8 cellular contexts compared by ENCODE assay signal in genomic region chr14:77641534-77642341, GRCh38. TPM values are rescaled to one million over a fixed set of nuclear protein-coding genes. Genes with fewer than 3 reads are reported as not detected.
DNase-seq lines count a peak whose midpoint lies in the region; ATAC-seq, FAIRE-seq and TF ChIP-seq lines count a peak whose summit lies in the region.

No MANE protein-coding gene starts in this region.

- H3K4me1 ChIP-seq in H1 (replicated peaks in 1 of 4; ENCODE audit: control insufficient read depth in 3 of 4, insufficient read depth in 4 of 4, low read length in 3 of 4) (no peaks in the 10 kb centered on the region), Caco-2 (peaks cover 20% of the 10 kb centered on the region)
- peaks cover 8% of the 10 kb centered on the region in 2 donors for H3K4me1 ChIP-seq in naive thymus-derived CD4-positive, alpha-beta T cell (ENCODE audit: control insufficient read depth in 2 of 2, insufficient read depth in 2 of 2, low read length in 2 of 2)

- CTCF ChIA-PET in H1 (lab: Charles Lee; ENCODE audit: partially characterized antibody) (no interaction called here), Caco-2 (lab: Charles Lee) (no interaction called here)
- CTCF ChIA-PET in naive thymus-derived CD4-positive, alpha-beta T cell (lab: Charles Lee): no interaction called here

- H3K79me1 ChIP-seq in H1 (ENCODE audit: low read depth, low read length): no peaks in the 10 kb centered on the region

- H3K27ac ChIP-seq in H1 (ENCODE audit: low read depth, low read length): no peak overlapping the region
- H3K27ac ChIP-seq in naive thymus-derived CD4-positive, alpha-beta T cell (ENCODE audit: low read depth, low read length): peak overlapping the region; percentile 70

- H2BK15ac ChIP-seq in H1 (ENCODE audit: low read length): no peak overlapping the region

- H3K27me3 Mint-ChIP-seq in naive thymus-derived CD4-positive, alpha-beta T cell: peaks cover 0 to 3% (median 0%) of the 10 kb centered on the region in 5 donors
- H3K27me3 Mint-ChIP-seq in Caco-2 (ENCODE audit: insufficient read depth, unreplicated experiment): no peaks in the 10 kb centered on the region

- POLR2A ChIA-PET in H1 (lab: Charles Lee; ENCODE audit: partially characterized antibody): no interaction called here
- POLR2A ChIA-PET in naive thymus-derived CD4-positive, alpha-beta T cell (lab: Charles Lee): interaction anchor here (0.6 to 1.1 kb wide), 3 partner anchors 22 to 26 kb away, joined by 3 to 4 read pairs (median 3); no protein-coding TSS in a partner anchor
- POLR2A ChIA-PET in Caco-2 (lab: Charles Lee): no interaction called here

- TF ChIP-seq CTCF in GM13976 (IDR thresholded peaks at IDR 0.05; ENCODE audit: borderline replicate concordance, control extremely low read depth, extremely low read depth, insufficient read depth, missing control alignments) (no peak), H1 (IDR thresholded peaks at IDR 0.05; ENCODE audit: control extremely low read depth in 1 of 3, insufficient read depth in 1 of 3, low read depth in 1 of 3, low read length in 3 of 3) (no peak), Caco-2 (IDR thresholded peaks at IDR 0.05; ENCODE audit: insufficient read depth in 1 of 2, low read depth in 1 of 2, low read length in 1 of 2, severe bottlenecking in 1 of 2, unreplicated experiment in 1 of 2) (no peak)

- no peak overlapping the region for H2BK120ac ChIP-seq in H1 (replicated peaks; ENCODE audit: low read depth, low read length)

- H3K18ac ChIP-seq in H1 (ENCODE audit: extremely low read depth, low read length): no peak overlapping the region

- no peak for TF ChIP-seq RAD21 in H1 (IDR thresholded peaks at IDR 0.05 in 1 of 2, conservative IDR thresholded peaks at IDR 0.05 in 1 of 2; ENCODE audit: low read depth in 2 of 2, low read length in 2 of 2)

- no peak overlapping the region for H3K14ac ChIP-seq in H1 (ENCODE audit: insufficient read length)

- intact Hi-C loops in naive thymus-derived CD4-positive, alpha-beta T cell (cut with micrococcal nuclease): loop anchor here (1.0 to 10.0 kb wide), 7 partner anchors 25 to 320 kb away; partner anchors contain the start of genes SPTLC2 (in 2 of the 2), AHSA1 (in 1 of the 2), ALKBH1 (in 1 of the 2) and GSTZ1 (in 1 of the 2)
- intact Hi-C loops in Caco-2 (cut with micrococcal nuclease; ENCODE audit: unreplicated experiment): no loop called here

- H3K79me2 ChIP-seq in H1 (ENCODE audit: control insufficient read depth in 1 of 2, insufficient read depth in 2 of 2, low read length in 2 of 2): no peaks in the 10 kb centered on the region

- H2BK20ac ChIP-seq in H1 (ENCODE audit: low read length): no peak overlapping the region

- WGBS in H1 (ENCODE audit: extremely low coverage in 1 of 2, insufficient coverage in 1 of 2, insufficient read length in 1 of 2, insufficient replicate concordance in 2 of 2, low coverage in 1 of 2, low lambda C conversion rate in 2 of 2, missing lambda C conversion rate in 1 of 2), 2 experiments: 94% methylated on average over 40 of the region's 47 CpGs; no CpG with 5 or more reads in 1 of the 2 experiments

- no peak overlapping the region for H3K9ac ChIP-seq in H1 (replicated peaks in 1 of 4; ENCODE audit: extremely low read depth in 1 of 4, low read depth in 3 of 4, low read length in 3 of 4)

- H3K56ac ChIP-seq in H1 (replicated peaks; ENCODE audit: insufficient read length, low read depth, low read length): no peak overlapping the region

- BruUV-seq in Caco-2 (replicated peaks; lab: Mats Ljungman, UMichigan): no TSS peak

- in situ Hi-C loops in GM13976 (cut with MboI; ENCODE audit: low sequenced_read_pairs, unreplicated experiment): no loop called here

- peaks cover 0 to 19% (median 16%) of the 10 kb centered on the region in 7 donors for H3K4me1 Mint-ChIP-seq in naive thymus-derived CD4-positive, alpha-beta T cell
- no peaks in the 10 kb centered on the region for H3K4me1 Mint-ChIP-seq in Caco-2 (ENCODE audit: low read depth, unreplicated experiment)

- no peak overlapping the region for H4K8ac ChIP-seq in H1 (ENCODE audit: extremely low read depth, insufficient read depth, low read length)

- no peak overlapping the region for H2BK5ac ChIP-seq in H1 (ENCODE audit: low read depth, low read length)

- H3K4ac ChIP-seq in H1 (replicated peaks; ENCODE audit: insufficient read length, low read depth, low read length): no peak overlapping the region

- no peak overlapping the region for H2BK12ac ChIP-seq in H1 (ENCODE audit: low read depth, low read length)

- H3K23ac ChIP-seq in H1 (ENCODE audit: insufficient read length): no peak overlapping the region

- no peak for FAIRE-seq in H1 (lab: Jason Lieb, UNC)
- FAIRE-seq in H54 (lab: Jason Lieb, UNC): no peak

- TF ChIP-seq EP300 in H1 (IDR thresholded peaks at IDR 0.05; ENCODE audit: borderline replicate concordance in 1 of 2, low read depth in 2 of 2, low read length in 2 of 2): no peak

- H3K9me3 ChIP-seq in H1 (ENCODE audit: insufficient read depth in 2 of 2, low read depth in 1 of 2, low read length in 1 of 2) (peaks cover 5 to 10% of the 10 kb centered on the region in 2 experiments; a peak in 2 of 4 replicates), Caco-2 (peaks cover 9% of the 10 kb centered on the region)
- no peaks in the 10 kb centered on the region for H3K9me3 ChIP-seq in naive thymus-derived CD4-positive, alpha-beta T cell (ENCODE audit: control insufficient read depth in 2 of 3, low read length in 3 of 3)

- H3K36me3 ChIP-seq in H1 (ENCODE audit: control insufficient read depth in 2 of 4, insufficient read depth in 4 of 4, low read length in 3 of 4) (no peaks in the 10 kb centered on the region), Caco-2 (ENCODE audit: control insufficient read depth, insufficient read depth, low read length) (no peaks in the 10 kb centered on the region)
- H3K36me3 ChIP-seq in naive thymus-derived CD4-positive, alpha-beta T cell (ENCODE audit: control insufficient read depth in 2 of 3, insufficient read depth in 3 of 3, low read length in 3 of 3): no peaks in the 10 kb centered on the region

- no peak overlapping the region for H2AK5ac ChIP-seq in H1 (ENCODE audit: low read depth, low read length)

- H4K91ac ChIP-seq in H1 (replicated peaks; ENCODE audit: insufficient read length, low read length): no peak overlapping the region

- DNase-seq in GM13976 (ENCODE audit: low spot score) (peak; percentile 83), LHCN-M2 (ENCODE audit: low read depth) (peak; percentile 48), H1 (ENCODE audit: low read depth in 1 of 2, low spot score in 2 of 2) (no peak), H54 (ENCODE audit: insufficient read length, low spot score) (no peak), Caco-2 (no peak)
- DNase-seq in activated CD8-positive, alpha-beta memory T cell treated with anti-CD3 and anti-CD28 coated beads for 48 hours (ENCODE audit: low read depth in 2 of 3, low spot score in 2 of 3): peak; percentile 28 to 45 (median 43)
- DNase-seq in naive thymus-derived CD4-positive, alpha-beta T cell: peak; percentile 33 to 68 (median 59)
- DNase-seq in stimulated activated naive CD4-positive, alpha-beta T cell (lab: John Stamatoyannopoulos, UW): peak; percentile 30 to 79 (median 54)

- H3K36me3 Mint-ChIP-seq in naive thymus-derived CD4-positive, alpha-beta T cell: peaks cover 0 to 5% (median 0%) of the 10 kb centered on the region in 5 donors
- no peaks in the 10 kb centered on the region for H3K36me3 Mint-ChIP-seq in Caco-2 (ENCODE audit: insufficient read depth, unreplicated experiment)

- peak overlapping the region; percentile 85; the same call in 1 of the 2 replicates for H2AFZ ChIP-seq in H1 (ENCODE audit: low read length)

- H3K4me3 Mint-ChIP-seq in naive thymus-derived CD4-positive, alpha-beta T cell: peak overlapping the region; percentile 84 to 95 (median 92)
- H3K4me3 Mint-ChIP-seq in Caco-2 (ENCODE audit: unreplicated experiment): no peak overlapping the region

- TF ChIP-seq POLR2A in H1 (IDR thresholded peaks at IDR 0.05; ENCODE audit: control extremely low read depth in 1 of 2, low read depth in 2 of 2, low read length in 2 of 2) (no peak), H54 (IDR thresholded peaks at IDR 0.05; ENCODE audit: low read depth, low read length) (no peak)

- H3K4me2 ChIP-seq in H1 (ENCODE audit: insufficient read depth in 1 of 2, low read depth in 2 of 2, low read length in 2 of 2): no peak overlapping the region

- peaks cover 0 to 8% (median 0%) of the 10 kb centered on the region in 11 donors for H3K9me3 Mint-ChIP-seq in naive thymus-derived CD4-positive, alpha-beta T cell
- no peaks in the 10 kb centered on the region for H3K9me3 Mint-ChIP-seq in Caco-2 (ENCODE audit: unreplicated experiment)

- peak overlapping the region; percentile 90 to 97 (median 92) for H3K27ac Mint-ChIP-seq in naive thymus-derived CD4-positive, alpha-beta T cell
- no peak overlapping the region for H3K27ac Mint-ChIP-seq in Caco-2 (ENCODE audit: unreplicated experiment)

- H3K27me3 ChIP-seq in H1 (replicated peaks in 1 of 4; ENCODE audit: control insufficient read depth in 3 of 4, extremely low read depth in 1 of 4, insufficient read depth in 3 of 4, low read length in 3 of 4): no peaks in the 10 kb centered on the region
- H3K27me3 ChIP-seq in naive thymus-derived CD4-positive, alpha-beta T cell (ENCODE audit: control insufficient read depth in 2 of 2, insufficient read depth in 2 of 2, low read length in 2 of 2): no peaks in the 10 kb centered on the region
- H3K27me3 ChIP-seq in Caco-2 (replicated peaks; ENCODE audit: control insufficient read depth, insufficient read depth, low read length): no peaks in the 10 kb centered on the region

- ATAC-seq in naive thymus-derived CD4-positive, alpha-beta T cell: peak; percentile 80

- no peak overlapping the region for H3K4me3 ChIP-seq in H1 (ENCODE audit: extremely low read depth in 1 of 4, insufficient read depth in 2 of 4, low read depth in 3 of 4, low read length in 4 of 4)
- H3K4me3 ChIP-seq in naive thymus-derived CD4-positive, alpha-beta T cell (ENCODE audit: low read length): peak overlapping the region; percentile 84
- no peak overlapping the region for H3K4me3 ChIP-seq in Caco-2 (ENCODE audit: low read depth, low read length)

- no peaks in the 10 kb centered on the region for H3K23me2 ChIP-seq in H1 (ENCODE audit: low read depth, low read length)

- no peaks in the 10 kb centered on the region for H4K20me1 ChIP-seq in H1 (replicated peaks in 1 of 2; ENCODE audit: control insufficient read depth in 1 of 2, insufficient read depth in 2 of 2, low read length in 2 of 2)

- no peak overlapping the region for H4K5ac ChIP-seq in H1 (ENCODE audit: insufficient read length, low read depth, low read length)

RNA-seq across cellular contexts. Expression of gene SPTLC2, which starts 25.3 kb away (rescaled TPM):
- total RNA-seq in LHCN-M2 (2014; rRNA removed) (12.5 and 15.6 TPM in 2 replicates), Caco-2 (2022) (45.8 and 49.6 TPM in 2 replicates)
- polyA plus RNA-seq in LHCN-M2 (2012): 12.2 TPM
- 31.8 and 35.1 TPM in 2 replicates for total RNA-seq in H1 (2021; fragmentation: NEBNext Ultra II Directional; extraction: Animal tissue kit (Norgen Biotek cat#: 25700))
- polyA plus RNA-seq in H1 (2011; rRNA removed): 7.6 and 8.9 TPM in 2 replicates
- 16.0 TPM for polyA plus RNA-seq in H1 (2011; cell fraction: cytosol; rRNA removed)
- 10.6 TPM for polyA plus RNA-seq in H1 (2011; cell fraction: nucleus; rRNA removed)
- 17.0 to 20.9 TPM (median 18.7 TPM) in 4 replicates for polyA plus RNA-seq in H1 (2012, experiment 1 of 2)
- polyA plus RNA-seq in H1 (2012, experiment 2 of 2): 1.6 TPM
- 21.2 TPM for polyA plus RNA-seq in H1 (2013, experiment 1 of 2)
- polyA plus RNA-seq in H1 (2013, experiment 2 of 2): 24.0 TPM
- 27.8 and 34.1 TPM in 2 replicates for polyA minus RNA-seq in H1 (2011; rRNA and poly(A)+ RNA removed)
- polyA minus RNA-seq in H1 (2011; cell fraction: cytosol; rRNA and poly(A)+ RNA removed): 18.4 TPM
- 16.1 TPM for polyA minus RNA-seq in H1 (2011; cell fraction: nucleus; rRNA and poly(A)+ RNA removed)
- total RNA-seq in naive thymus-derived CD4-positive, alpha-beta T cell: 10 to 100 TPM; 19.0 to 58.1 (median 25.7) TPM
- 10 to 100 TPM; 11.6 to 12.7 TPM for polyA plus RNA-seq in naive thymus-derived CD4-positive, alpha-beta T cell

Comparison
In these comparisons a context has a peak if more than half of its experiments do, and no peak if none do; other contexts are left out.
1. DNase-seq: peak in GM13976 (single experiment), LHCN-M2 (single experiment), activated CD8-positive, alpha-beta memory T cell treated with anti-CD3 and anti-CD28 coated beads for 48 hours (3 of 3), naive thymus-derived CD4-positive, alpha-beta T cell (9 of 9) and stimulated activated naive CD4-positive, alpha-beta T cell (6 of 6); none in H1 (0 of 2), H54 (single experiment) and Caco-2 (0 of 2).